9 cellular contexts compared by ENCODE assay signal in genomic region chr12:98743362-98743953, GRCh38.
DNase-seq lines count a peak whose midpoint lies in the region; ATAC-seq and TF ChIP-seq lines count a peak whose summit lies in the region.
"Had no signal": no experiment of that assay in that cellular context is flagged by ENCODE, and none has a peak within 500 bp of the region (broad histone marks: within the 10 kb centered on the region; RNA-seq: fewer than 3 reads in every experiment).

No MANE protein-coding gene starts in this region.

- H3K36me3 ChIP-seq in breast epithelium (no peaks in the 10 kb centered on the region), suprapubic skin (no peaks in the 10 kb centered on the region)

- H3K27me3 ChIP-seq in breast epithelium = no peaks in the 10 kb centered on the region
- peaks cover 9% of the 10 kb centered on the region for H3K27me3 ChIP-seq in suprapubic skin

- no peaks in the 10 kb centered on the region for H3K9me3 ChIP-seq in breast epithelium
- H3K9me3 ChIP-seq in suprapubic skin = no peaks in the 10 kb centered on the region

- H3K9me3 Mint-ChIP-seq in MCF 10A (ENCODE audit: unreplicated experiment) = no peaks in the 10 kb centered on the region
- H3K9me3 Mint-ChIP-seq in T-helper 1 cell treated with Interleukin-12 subunit alpha and Interleukin-12 subunit beta and Interleukin-4 antibody, amounts not matched to agents 30 μg/mL and 1 μg/mL, for 36 hours = no peaks in the 10 kb centered on the region

- TF ChIP-seq POLR2A in breast epithelium (IDR thresholded peaks at IDR 0.05) (no peak), suprapubic skin (IDR thresholded peaks at IDR 0.05) (no peak)

- CTCF ChIA-PET in MCF 10A (lab: Yijun Ruan, JAX) = interaction anchor here (0.6 to 0.8 kb wide), 2 partner anchors 14 to 41 kb away, joined by 3 to 4 read pairs; no protein-coding TSS in a partner anchor

- H3K27ac Mint-ChIP-seq in MCF 10A (ENCODE audit: low read depth, unreplicated experiment) = no peak overlapping the region
- H3K27ac Mint-ChIP-seq in T-helper 1 cell treated with Interleukin-12 subunit alpha and Interleukin-12 subunit beta and Interleukin-4 antibody, amounts not matched to agents 30 μg/mL and 1 μg/mL, for 36 hours = peak overlapping the region; percentile 32

- H3K4me3 Mint-ChIP-seq in MCF 10A (ENCODE audit: unreplicated experiment) = no peak overlapping the region
- peak overlapping the region; percentile 38 for H3K4me3 Mint-ChIP-seq in T-helper 1 cell treated with Interleukin-12 subunit alpha and Interleukin-12 subunit beta and Interleukin-4 antibody, amounts not matched to agents 30 μg/mL and 1 μg/mL, for 36 hours

- intact Hi-C loops in MCF 10A (cut with micrococcal nuclease) = no loop called here
- intact Hi-C loops in breast epithelium (cut with DNase I; ENCODE audit: low total_unique reads) = no loop called here

- H3K4me1 ChIP-seq in breast epithelium = no peaks in the 10 kb centered on the region
- H3K4me1 ChIP-seq in suprapubic skin = peaks cover 11% of the 10 kb centered on the region

- DNase-seq in MCF 10A (ENCODE audit: unreplicated experiment) (peak; percentile 39), breast epithelium (ENCODE audit: low spot score in 2 of 2) (no peak), fibroblast of pulmonary artery (ENCODE audit: low read depth) (no peak), suprapubic skin (ENCODE audit: low spot score in 2 of 2) (no peak), GDM1 (lab: John Stamatoyannopoulos, UW) (no peak)
- peak; percentile 7 for DNase-seq in stimulated activated naive CD4-positive, alpha-beta T cell treated with Interleukin-2 at 50 U/mL for 16 hours (lab: John Stamatoyannopoulos, UW)

- WGBS in suprapubic skin = 61% methylated on average over 4 of the region's 4 CpGs

- no peaks in the 10 kb centered on the region for H3K4me1 Mint-ChIP-seq in MCF 10A (ENCODE audit: insufficient read depth, unreplicated experiment)
- peaks cover 25% of the 10 kb centered on the region for H3K4me1 Mint-ChIP-seq in T-helper 1 cell treated with Interleukin-12 subunit alpha and Interleukin-12 subunit beta and Interleukin-4 antibody, amounts not matched to agents 30 μg/mL and 1 μg/mL, for 36 hours (ENCODE audit: low read depth)

- TF ChIP-seq EP300 in suprapubic skin (IDR thresholded peaks at IDR 0.05) = no peak

- POLR2A ChIA-PET in MCF 10A (lab: Yijun Ruan, JAX) = no interaction called here

- H3K36me3 Mint-ChIP-seq in MCF 10A (ENCODE audit: insufficient read depth, unreplicated experiment) = no peaks in the 10 kb centered on the region
- H3K36me3 Mint-ChIP-seq in T-helper 1 cell treated with Interleukin-12 subunit alpha and Interleukin-12 subunit beta and Interleukin-4 antibody, amounts not matched to agents 30 μg/mL and 1 μg/mL, for 36 hours (ENCODE audit: low read depth) = no peaks in the 10 kb centered on the region

- H3K27me3 Mint-ChIP-seq in MCF 10A (ENCODE audit: insufficient read depth, unreplicated experiment) = no peaks in the 10 kb centered on the region
- H3K27me3 Mint-ChIP-seq in T-helper 1 cell treated with Interleukin-12 subunit alpha and Interleukin-12 subunit beta and Interleukin-4 antibody, amounts not matched to agents 30 μg/mL and 1 μg/mL, for 36 hours (ENCODE audit: low read depth) = peaks cover 21% of the 10 kb centered on the region

- TF ChIP-seq CTCF in MCF 10A (IDR thresholded peaks at IDR 0.05; ENCODE audit: unreplicated experiment) (no peak), breast epithelium (IDR thresholded peaks at IDR 0.05) (no peak), fibroblast of pulmonary artery (IDR thresholded peaks at IDR 0.05; ENCODE audit: low read length, missing control alignments) (peak; percentile 58), suprapubic skin (IDR thresholded peaks at IDR 0.05) (no peak)

- peak; percentile 59 for ATAC-seq in HG03175 (IDR thresholded peaks at IDR 0.05; ENCODE audit: unreplicated experiment)

- H3K27ac ChIP-seq in breast epithelium = no peak overlapping the region
- no peak overlapping the region for H3K27ac ChIP-seq in suprapubic skin
- H3K27ac ChIP-seq: skin epidermis had no signal

- H3K4me3 ChIP-seq in breast epithelium = no peak overlapping the region
- no peak overlapping the region for H3K4me3 ChIP-seq in fibroblast of pulmonary artery (replicated peaks; ENCODE audit: low read depth, low read length)
- H3K4me3 ChIP-seq in suprapubic skin = no peak overlapping the region
- H3K4me3 ChIP-seq: skin epidermis had no signal

- BruUV-seq in MCF 10A (replicated peaks; lab: Mats Ljungman, UMichigan) = no TSS peak

Comparison
In these comparisons a context has a peak if more than half of its experiments do, and no peak if none do; other contexts are left out.
1. DNase-seq: peak in MCF 10A (single experiment) and stimulated activated naive CD4-positive, alpha-beta T cell treated with Interleukin-2 at 50 U/mL for 16 hours (single experiment); none in breast epithelium (0 of 2), fibroblast of pulmonary artery (single experiment), suprapubic skin (0 of 2) and GDM1 (single experiment).